Comparison of ENCODE assay signal across 18 cellular contexts in genomic region chr5:133682496-133682895, GRCh38.
"Had no signal": no experiment of that assay in that cellular context is flagged by ENCODE, and none has a peak within 500 bp of the region (broad histone marks: within the 10 kb centered on the region; RNA-seq: fewer than 3 reads in every experiment).

No MANE protein-coding gene starts in this region.

- H3K9ac ChIP-seq: parathyroid adenoma had no signal

- H3K4me3 Mint-ChIP-seq: activated naive CD8-positive, alpha-beta T cell treated with anti-CD3 and anti-CD28 coated beads for 36 hours; activated T-helper 1 cell treated with anti-CD3 and anti-CD28 coated beads, Interleukin-12 subunit alpha, Interleukin-12 subunit beta, Interleukin-2, Interleukin-4 antibody, amounts not matched to agents 30 ng/mL and 10 ng/mL and 1 ng/mL, durations not matched to agents 14 hours and 24 hours and 36 hours; central memory CD8-positive, alpha-beta T cell; nephron; T-helper 17 cell had no signal

- H3K36me3 Mint-ChIP-seq: activated naive CD8-positive, alpha-beta T cell treated with anti-CD3 and anti-CD28 coated beads for 36 hours had no signal

- H3K4me3 ChIP-seq: right lobe of liver, upper lobe of right lung had no signal

- H3K27ac Mint-ChIP-seq: activated naive CD8-positive, alpha-beta T cell treated with anti-CD3 and anti-CD28 coated beads for 36 hours; activated T-helper 1 cell treated with anti-CD3 and anti-CD28 coated beads, Interleukin-12 subunit alpha, Interleukin-12 subunit beta, Interleukin-2, Interleukin-4 antibody, amounts not matched to agents 30 ng/mL and 10 ng/mL and 1 ng/mL, durations not matched to agents 14 hours and 24 hours and 36 hours; nephron; T-helper 17 cell had no signal

- FAIRE-seq: astrocyte, colon, small intestine had no signal

- H3K27me3 ChIP-seq: right lobe of liver had no signal

- H3K36me3 ChIP-seq: right lobe of liver, upper lobe of right lung had no signal

- H3K27ac ChIP-seq: epithelial cell of prostate, parathyroid adenoma, right lobe of liver, upper lobe of right lung had no signal

- DNase-seq: activated CD4-positive, alpha-beta T cell treated with anti-CD3 and anti-CD28 coated beads for 4 hours; activated CD4-positive, alpha-beta T cell treated with anti-CD3 and anti-CD28 coated beads, Interleukin-2, amount 50 U/mL, for 48 hours; activated CD4-positive, CD25-positive, alpha-beta regulatory T cell; activated naive CD8-positive, alpha-beta T cell treated with anti-CD3 and anti-CD28 coated beads for 36 hours; right lobe of liver; small intestine; stimulated activated CD4-positive, alpha-beta T cell treated with anti-CD3 and anti-CD28 coated beads, Interleukin-15, amount 100 ng/mL, for 24 hours; stimulated activated naive CD4-positive, alpha-beta T cell treated with Interleukin-2 at 50 U/mL for 16 hours; SW 1271; T-helper 17 cell; upper lobe of right lung had no signal

- ATAC-seq: right lobe of liver, T-helper 17 cell, upper lobe of right lung had no signal

- H3K4me1 Mint-ChIP-seq: central memory CD8-positive, alpha-beta T cell; T-helper 17 cell had no signal

- H3K9me3 Mint-ChIP-seq: activated naive CD8-positive, alpha-beta T cell treated with anti-CD3 and anti-CD28 coated beads for 36 hours; activated T-helper 1 cell treated with anti-CD3 and anti-CD28 coated beads, Interleukin-12 subunit alpha, Interleukin-12 subunit beta, Interleukin-2, Interleukin-4 antibody, amounts not matched to agents 30 ng/mL and 10 ng/mL and 1 ng/mL, durations not matched to agents 14 hours and 24 hours and 36 hours; central memory CD8-positive, alpha-beta T cell; nephron had no signal

- H3K9me3 ChIP-seq: right lobe of liver, upper lobe of right lung had no signal

- H3K4me1 ChIP-seq: parathyroid adenoma, right lobe of liver, upper lobe of right lung had no signal
